ENCODE assay signal across 1 cellular context in genomic region chr3:133383175-133383574, GRCh38.
TF ChIP-seq lines count a peak whose summit lies in the region.

No MANE protein-coding gene starts in this region.

TF ChIP-seq in endothelial cell of umbilical vein, 7 proteins besides CTCF, POLR2A, EP300 and RAD21:
- TF ChIP-seq POLR2AphosphoS5 (IDR thresholded peaks at IDR 0.05; ENCODE audit: insufficient read depth, low read depth, low read length) (no peak), FOS (IDR thresholded peaks at IDR 0.05; ENCODE audit: borderline replicate concordance, insufficient read depth, low read length) (peak; percentile 48), GATA2 (IDR thresholded peaks at IDR 0.05; ENCODE audit: insufficient read depth, insufficient read length, low read depth, low read length) (peak; percentile 16)
TF ChIP-seq in endothelial cell of umbilical vein: peak in this region for 2.
